ENCODE assay signal across 1 cellular context in the genomic region with DNA sequence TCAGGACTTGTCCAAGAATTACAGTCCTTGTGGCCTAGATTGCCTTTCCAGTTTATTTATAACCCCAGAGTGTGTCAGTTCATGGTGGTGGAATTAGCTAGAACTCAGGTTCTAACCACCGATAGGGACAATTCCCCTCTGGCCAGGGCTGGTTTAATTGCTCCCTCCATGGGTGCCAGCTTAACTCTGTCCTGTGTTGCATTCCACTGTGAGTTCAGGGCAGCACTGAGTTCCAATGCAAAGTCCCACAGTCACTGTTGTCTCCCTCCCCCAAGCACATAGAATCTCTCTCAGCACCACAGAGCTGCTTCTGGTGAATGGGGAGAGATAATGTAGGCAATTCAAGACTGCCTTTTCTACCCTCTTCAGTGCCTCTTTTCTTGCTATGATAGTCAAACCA.
TF ChIP-seq lines count a peak whose summit lies in the region.

No MANE protein-coding gene starts in this region.

TF ChIP-seq in GM23338, 12 proteins besides CTCF, POLR2A, EP300 and RAD21 (continued from another document):
- TF ChIP-seq EZH2 (IDR thresholded peaks at IDR 0.05; ENCODE audit: low read depth, unreplicated experiment) (no peak), STAT1 (IDR thresholded peaks at IDR 0.05; ENCODE audit: unreplicated experiment) (no peak)
